8 cellular contexts compared by ENCODE assay signal in the genomic region with DNA sequence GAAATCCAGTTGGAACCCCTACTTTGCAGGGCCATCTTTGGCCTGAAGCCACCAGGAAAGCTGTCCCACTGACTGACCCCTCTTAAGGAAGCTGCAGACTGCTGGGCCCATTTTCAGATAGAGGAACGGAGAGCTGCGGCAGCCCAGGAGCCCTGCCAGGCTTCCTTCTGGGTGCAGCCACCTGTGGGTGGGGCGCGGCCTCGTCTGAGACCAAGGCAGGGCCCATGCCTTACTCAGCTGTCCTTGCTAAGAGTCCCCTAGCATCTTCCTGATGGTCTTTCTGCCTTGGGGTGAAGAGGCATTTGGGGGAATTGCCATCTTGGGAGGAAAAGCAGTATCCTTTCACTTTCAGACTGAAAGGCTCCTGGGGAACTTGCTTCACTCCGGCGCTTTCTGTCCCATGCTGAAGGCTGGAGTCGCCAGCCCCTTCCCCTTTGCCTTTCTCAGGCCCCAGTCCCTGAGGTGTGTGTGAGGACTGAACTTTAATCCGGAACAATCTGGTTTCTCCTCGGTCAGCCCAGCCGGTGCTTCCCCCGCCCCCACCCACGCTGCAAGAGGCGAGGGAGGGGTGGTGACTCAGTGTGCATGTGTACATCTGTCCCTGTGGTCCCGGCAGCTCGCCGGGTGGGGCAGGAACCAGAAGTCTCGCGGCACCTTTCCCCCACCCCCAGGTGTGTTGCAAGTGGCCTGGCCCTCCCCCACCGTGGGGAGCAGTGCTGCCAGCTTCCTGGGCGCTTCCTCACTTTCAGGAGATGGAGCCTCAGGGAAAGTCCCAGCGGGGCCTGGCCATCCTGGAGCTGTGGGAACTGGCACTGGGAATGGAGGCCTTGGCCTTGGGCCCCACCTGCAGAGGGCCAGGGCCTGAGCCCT. TPM values are rescaled to one million over a fixed set of nuclear protein-coding genes. Genes with fewer than 3 reads are reported as not detected.
A peak's percentile ranks its signal among the peaks of the same experiment; 100 is the strongest.
DNase-seq lines count a peak whose midpoint lies in the region; ATAC-seq and TF ChIP-seq lines count a peak whose summit lies in the region.

No MANE protein-coding gene starts in this region.

- peaks cover 3 to 54% of the 10 kb centered on the region in 2 donors for H3K36me3 ChIP-seq in gastrocnemius medialis

- no peaks in the 10 kb centered on the region for H3K9me3 ChIP-seq in gastrocnemius medialis

- in situ Hi-C loops in gastrocnemius medialis (cut with MboI; ENCODE audit: low sequenced_read_pairs in 4 of 4) = loop anchor here in 1 of 4 donors (10.0 kb wide), 1 partner anchor 115 kb away; the partner anchor contains the start of gene GNL2

- H3K27me3 ChIP-seq in gastrocnemius medialis = no peaks in the 10 kb centered on the region

- ATAC-seq in HG03135 (IDR thresholded peaks at IDR 0.05; ENCODE audit: unreplicated experiment) = peak; percentile 40
- ATAC-seq in Right ventricle myocardium superior (ENCODE audit: poor library complexity) = peak; percentile 48
- ATAC-seq in gastrocnemius medialis = peak; percentile 54 to 69

- DNase-seq in GM12864 (ENCODE audit: low read depth) (peak; percentile 70), RWPE1 (ENCODE audit: low spot score) (peak; percentile 98), activated gamma-delta T cell treated with Interleukin-2 at 50 U/mL for 16 hours (peak; percentile 90), Right ventricle myocardium superior (peak; percentile 85), gastrocnemius medialis (peak; percentile 95 to 98), NCI-H1436 treated with DMSO at 0.1 percent for 48 hours (lab: John Stamatoyannopoulos, UW) (no peak), globus pallidus (ENCODE audit: low spot score) (no peak)

- H3K27ac ChIP-seq in RWPE1 (peak overlapping the region; percentile 100), gastrocnemius medialis (peak overlapping the region; percentile 89 to 98 (median 97))

- POLR2A ChIA-PET in RWPE1 (lab: Yijun Ruan, JAX; ENCODE audit: low non-redundant PET) = no interaction called here

- intact Hi-C loops in Right ventricle myocardium superior (cut with DNase I) = no loop called here
- intact Hi-C loops in gastrocnemius medialis (cut with DNase I; ENCODE audit: low total_unique reads) = loop anchor here (5.0 to 10.0 kb wide), 2 partner anchors 378 to 525 kb away; partner anchors contain the start of genes FHL3 and MTF1

- TF ChIP-seq CTCF in GM12864 (IDR thresholded peaks at IDR 0.05; ENCODE audit: low read depth, low read length, missing control alignments) (no peak), RWPE1 (conservative IDR thresholded peaks at IDR 0.05; ENCODE audit: low read depth) (no peak), gastrocnemius medialis (IDR thresholded peaks at IDR 0.05 in 4 of 5, conservative IDR thresholded peaks at IDR 0.05 in 1 of 5) (no peak)

- peak; percentile 62 to 68 for TF ChIP-seq POLR2A in gastrocnemius medialis (IDR thresholded peaks at IDR 0.05)

- CTCF ChIA-PET in RWPE1 (lab: Yijun Ruan, JAX) = interaction anchor here (1.1 to 4.7 kb wide), 3 partner anchors 7 to 30 kb away, joined by 3 to 32 read pairs (median 3); no protein-coding TSS in a partner anchor

- peak overlapping the region; percentile 88 for H3K4me3 ChIP-seq in GM12864 (ENCODE audit: low read depth, low read length)
- peak overlapping the region; percentile 55 to 94 (median 78) for H3K4me3 ChIP-seq in gastrocnemius medialis

- peaks cover 53 to 54% of the 10 kb centered on the region in 2 donors for H3K4me1 ChIP-seq in gastrocnemius medialis

RNA-seq across cellular contexts. Expression of gene ZC3H12A, which starts 5.1 kb away (rescaled TPM):
- total RNA-seq in Right ventricle myocardium superior (4.2 TPM), gastrocnemius medialis (10 to 100 TPM in 1 of 4 donors, 1 to 10 TPM in 3; 5.3 to 27.1 (median 8.6) TPM)

RNA-seq across cellular contexts. Expression of gene MEAF6, which starts 35.1 kb away (rescaled TPM):
- total RNA-seq in Right ventricle myocardium superior (34.6 TPM), gastrocnemius medialis (10 to 100 TPM; 72.1 to 81.0 (median 74.5) TPM)

Comparison
In these comparisons a context has a peak if more than half of its experiments do, and no peak if none do; other contexts are left out.
1. DNase-seq: peak in GM12864 (single experiment), RWPE1 (single experiment), activated gamma-delta T cell treated with Interleukin-2 at 50 U/mL for 16 hours (single experiment), Right ventricle myocardium superior (single experiment) and gastrocnemius medialis (2 of 2); none in NCI-H1436 treated with DMSO at 0.1 percent for 48 hours (single experiment) and globus pallidus (single experiment).
2. Peak in every context shown above with its lines, with median percentiles within 50 percentile points of each other: ATAC-seq.